18 cellular contexts compared by ENCODE assay signal in the genomic region with DNA sequence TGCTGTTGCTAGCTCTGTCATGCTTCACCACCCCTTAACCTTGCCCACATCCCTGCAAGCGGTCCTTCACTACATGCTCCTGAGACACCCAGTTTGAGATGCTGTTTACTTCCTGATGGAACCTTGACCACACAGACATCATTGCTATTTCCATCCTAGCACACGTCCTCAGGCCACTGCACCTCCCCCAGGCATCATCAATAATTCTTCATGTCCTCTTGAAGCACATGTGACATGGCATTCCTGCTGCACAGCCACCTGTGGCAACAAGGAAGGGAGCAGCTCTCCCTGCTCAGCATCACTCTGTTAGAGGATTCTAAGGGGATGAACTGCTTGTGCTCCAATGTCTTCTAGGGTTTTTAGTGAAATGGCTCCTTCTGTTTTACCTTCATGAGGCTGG.
A peak's percentile ranks its signal among the peaks of the same experiment; 100 is the strongest.
DNase-seq lines count a peak whose midpoint lies in the region; ATAC-seq lines count a peak whose summit lies in the region.
"Had no signal": no experiment of that assay in that cellular context is flagged by ENCODE, and none has a peak within 500 bp of the region (broad histone marks: within the 10 kb centered on the region; RNA-seq: fewer than 3 reads in every experiment).

No MANE protein-coding gene starts in this region.

- H3K27ac Mint-ChIP-seq in stimulated activated naive B cell treated with anti-CD40 and anti-IgM and Interleukin-4, amounts not matched to agents 10 μg/mL and 1 μg/mL and 100 μg/mL, for 72 hours: peak overlapping the region; percentile 43
- H3K27ac Mint-ChIP-seq: activated T-helper 2 cell treated with anti-CD3 and anti-CD28 coated beads, Interferon-gamma antibody, Interleukin-2, Interleukin-4, amounts not matched to agents 10 μg/mL and 5 μg/mL and 100 μg/mL, durations not matched to agents 14 hours and 24 hours and 36 hours; B cell; GM23338 had no signal

- DNase-seq in DMS79 treated with DMSO at 0.1 percent for 48 hours (lab: John Stamatoyannopoulos, UW) (peak; percentile 81), NCI-H345 treated with DMSO at 0.1 percent for 48 hours (lab: John Stamatoyannopoulos, UW; ENCODE audit: unreplicated experiment) (peak; percentile 15), islet precursor cell (peak; percentile 31)
- DNase-seq in stimulated activated naive B cell treated with anti-CD40 and anti-IgM and Interleukin-4, amounts not matched to agents 10 μg/mL and 1 μg/mL and 100 μg/mL, for 72 hours: no peak
- DNase-seq in stimulated activated CD8-positive, alpha-beta memory T cell treated with anti-CD3 and anti-CD28 coated beads, Interleukin-4, amount 100 ng/mL, for 48 hours: no peak
- DNase-seq in activated naive CD4-positive, alpha-beta T cell (lab: John Stamatoyannopoulos, UW): no peak
- DNase-seq: activated CD4-positive, alpha-beta T cell treated with anti-CD3 and anti-CD28 coated beads for 1 hour; naive thymus-derived CD8-positive, alpha-beta T cell; NCI-H82; SK-N-SH; small intestine; stimulated activated CD4-positive, alpha-beta T cell treated with anti-CD3 and anti-CD28 coated beads, Interleukin-4, amount 100 ng/mL, for 24 hours; T1000 had no signal

- peaks cover 22 to 25% of the 10 kb centered on the region in 2 donors for H3K4me1 Mint-ChIP-seq in stimulated activated naive B cell treated with anti-CD40 and anti-IgM and Interleukin-4, amounts not matched to agents 10 μg/mL and 1 μg/mL and 100 μg/mL, for 72 hours

- ATAC-seq in stimulated activated naive B cell treated with anti-CD40 and anti-IgM and Interleukin-4, amounts not matched to agents 10 μg/mL and 1 μg/mL and 100 μg/mL, for 72 hours (replicated peaks): no peak
- no peak for ATAC-seq in HG03159 (IDR thresholded peaks at IDR 0.05; ENCODE audit: unreplicated experiment)
- ATAC-seq: GM23338; naive thymus-derived CD8-positive, alpha-beta T cell; Panc1 had no signal

- no peaks in the 10 kb centered on the region for H3K27me3 Mint-ChIP-seq in stimulated activated naive B cell treated with anti-CD40 and anti-IgM and Interleukin-4, amounts not matched to agents 10 μg/mL and 1 μg/mL and 100 μg/mL, for 72 hours
- H3K27me3 Mint-ChIP-seq: B cell; naive thymus-derived CD8-positive, alpha-beta T cell had no signal

- H3K4me3 Mint-ChIP-seq in stimulated activated naive B cell treated with anti-CD40 and anti-IgM and Interleukin-4, amounts not matched to agents 10 μg/mL and 1 μg/mL and 100 μg/mL, for 72 hours: no peak overlapping the region
- H3K4me3 Mint-ChIP-seq: B cell; GM23338; naive thymus-derived CD8-positive, alpha-beta T cell had no signal

- H3K9me3 Mint-ChIP-seq in stimulated activated naive B cell treated with anti-CD40 and anti-IgM and Interleukin-4, amounts not matched to agents 10 μg/mL and 1 μg/mL and 100 μg/mL, for 72 hours: no peaks in the 10 kb centered on the region
- H3K9me3 Mint-ChIP-seq: activated T-helper 2 cell treated with anti-CD3 and anti-CD28 coated beads, Interferon-gamma antibody, Interleukin-2, Interleukin-4, amounts not matched to agents 10 μg/mL and 5 μg/mL and 100 μg/mL, durations not matched to agents 14 hours and 24 hours and 36 hours; naive thymus-derived CD8-positive, alpha-beta T cell had no signal

- H3K36me3 Mint-ChIP-seq in stimulated activated naive B cell treated with anti-CD40 and anti-IgM and Interleukin-4, amounts not matched to agents 10 μg/mL and 1 μg/mL and 100 μg/mL, for 72 hours: peaks cover 4 to 9% of the 10 kb centered on the region in 2 donors

Comparison
In these comparisons a context has a peak if more than half of its experiments do, and no peak if none do; other contexts are left out.
1. DNase-seq: peak in DMS79 treated with DMSO at 0.1 percent for 48 hours (single experiment), NCI-H345 treated with DMSO at 0.1 percent for 48 hours (single experiment) and islet precursor cell (single experiment); none in stimulated activated naive B cell treated with anti-CD40 and anti-IgM and Interleukin-4, amounts not matched to agents 10 μg/mL and 1 μg/mL and 100 μg/mL, for 72 hours (single experiment), stimulated activated CD8-positive, alpha-beta memory T cell treated with anti-CD3 and anti-CD28 coated beads, Interleukin-4, amount 100 ng/mL, for 48 hours (single experiment) and activated naive CD4-positive, alpha-beta T cell (0 of 4).